8 cellular contexts compared by ENCODE assay signal in the genomic region with DNA sequence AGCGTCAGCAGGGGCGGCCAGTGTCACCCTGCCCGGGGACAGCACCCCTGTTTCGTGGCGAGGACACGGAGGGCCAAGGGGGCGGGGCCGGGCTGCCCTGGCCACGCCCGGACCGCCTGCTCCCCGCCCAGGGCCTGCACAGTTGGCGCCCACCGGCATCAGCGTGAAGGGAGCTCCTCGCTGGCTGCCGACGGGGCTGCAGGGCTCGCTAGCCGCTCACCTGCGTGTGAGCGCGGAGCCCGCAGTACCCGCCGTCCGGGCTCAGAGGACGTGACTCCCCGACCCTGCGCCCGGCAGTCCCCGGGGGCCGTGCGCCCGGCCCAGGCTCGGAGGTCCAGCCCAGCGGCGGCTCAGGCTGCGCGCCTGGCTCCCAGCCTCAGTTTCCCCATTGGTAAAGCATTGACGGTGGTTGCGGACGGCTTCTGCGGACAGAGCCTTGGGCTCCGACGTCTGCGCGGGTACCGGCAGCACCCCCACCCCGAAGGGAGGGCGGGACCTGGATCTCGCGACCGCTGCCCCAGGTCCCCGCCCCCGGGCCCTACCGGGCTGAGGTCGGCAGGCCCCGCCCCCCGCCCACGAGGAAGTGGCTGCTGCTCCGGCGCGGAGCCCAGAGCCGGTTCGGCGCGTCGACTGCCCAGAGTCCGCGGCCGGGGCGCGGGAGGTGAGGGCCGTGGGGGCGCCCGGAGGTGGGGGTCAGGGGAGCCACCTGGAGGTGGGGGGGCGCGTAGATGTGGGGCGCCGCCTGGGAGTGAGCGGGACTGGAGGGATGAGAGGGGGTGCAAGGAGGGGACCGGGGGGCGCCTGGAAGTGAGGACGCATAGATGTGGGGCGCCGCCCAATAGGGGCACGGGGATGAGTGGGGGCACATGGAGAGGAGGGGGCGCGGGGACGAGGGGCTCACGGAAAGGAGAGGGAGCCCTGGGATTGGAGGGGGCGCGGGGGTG. TPM values are rescaled to one million over a fixed set of nuclear protein-coding genes. Genes with fewer than 3 reads are reported as not detected.
DNase-seq lines count a peak whose midpoint lies in the region; ATAC-seq and TF ChIP-seq lines count a peak whose summit lies in the region.

A gene (plus strand): TSS at position 610 of the 944 bp plus-strand sequence. CDS start 10,985 bp downstream, outside the sequence.

- CTCF ChIA-PET in WTC11 (lab: Charles Lee), result interaction anchor here (0.6 to 2.7 kb wide), 8 partner anchors 9 to 1075 kb away, joined by 3 to 11 read pairs (median 4); a partner anchor contains a TSS

- H3K27ac ChIP-seq in caudate nucleus (ENCODE audit: low read depth, low read length), result peak within 1 kb of the TSS; percentile 26

- DNase-seq in NCI-H2029 (lab: John Stamatoyannopoulos, UW), result peak; percentile 73
- DNase-seq in NCI-H2029 treated with DMSO at 0.1 percent for 48 hours (lab: John Stamatoyannopoulos, UW), result no peak
- DNase-seq in NCI-H1092 treated with DMSO at 0.1 percent for 48 hours (lab: John Stamatoyannopoulos, UW), result peak; percentile 43
- DNase-seq in WTC11 (ENCODE audit: low spot score), result peak; percentile 74
- peak in 13 of 61 donors; percentile 5 to 66 (median 22) for DNase-seq in caudate nucleus (lab: John Stamatoyannopoulos, UW)
- peak; percentile 45 for DNase-seq in kidney epithelial cell (ENCODE audit: low read depth)
- peak; percentile 75 to 88 for DNase-seq in stimulated activated CD4-positive, alpha-beta T cell treated with anti-CD3 and anti-CD28 coated beads, Interleukin-1b, Interleukin-23, amount 100 ng/mL, for 4 hours (ENCODE audit: low read depth in 2 of 2)

- ATAC-seq in HG02588 (IDR thresholded peaks at IDR 0.05; ENCODE audit: unreplicated experiment) (peak; percentile 60), WTC11 (peak; percentile 74)

- POLR2A ChIA-PET in WTC11 (lab: Charles Lee), result interaction anchor here (0.5 to 1.0 kb wide), 7 partner anchors 18 to 359 kb away, joined by 3 to 14 read pairs (median 3); a partner anchor contains a TSS

- H3K27ac Mint-ChIP-seq in WTC11, result 0 out of 2 replicates have a peak within 1 kb of the TSS, but pooled peaks have one; percentile 65

- peaks cover 12% of the 10 kb centered on the region for H3K27me3 Mint-ChIP-seq in WTC11 (ENCODE audit: low read depth)

- no peaks in the 10 kb centered on the region for H3K27me3 ChIP-seq in kidney epithelial cell (ENCODE audit: control insufficient read depth, insufficient read depth, low read length)

- H3K4me3 Mint-ChIP-seq in WTC11, result peak within 1 kb of the TSS; percentile 84

- no peak for TF ChIP-seq CTCF in WTC11 (IDR thresholded peaks at IDR 0.05)
- no peak for TF ChIP-seq CTCF in kidney epithelial cell (IDR thresholded peaks at IDR 0.05; ENCODE audit: insufficient read depth, low read length, poor library complexity, severe bottlenecking)

- H3K4me1 Mint-ChIP-seq in WTC11, result peaks cover 15% of the 10 kb centered on the region

- H3K36me3 ChIP-seq in kidney epithelial cell (ENCODE audit: control insufficient read depth, insufficient read depth, low read length), result no peaks in the 10 kb centered on the region

- peaks cover 11% of the 10 kb centered on the region for H3K36me3 Mint-ChIP-seq in WTC11

- no peaks in the 10 kb centered on the region for H3K9me3 Mint-ChIP-seq in WTC11

- peak within 1 kb of the TSS; percentile 86 for H3K4me3 ChIP-seq in kidney epithelial cell (ENCODE audit: low read depth, low read length)

TF ChIP-seq in WTC11, 78 proteins besides CTCF, POLR2A, EP300 and RAD21 (continues in another document):
- no peak for TF ChIP-seq NFE2L1 (CRISPR knock-in tag; IDR thresholded peaks at IDR 0.05)
- TF ChIP-seq FOXK1 (CRISPR knock-in tag; IDR thresholded peaks at IDR 0.05), result no peak
- no peak; the same call in 1 of the 2 replicates for TF ChIP-seq FOXP1 (CRISPR knock-in tag; IDR thresholded peaks at IDR 0.05; ENCODE audit: borderline replicate concordance)
- TF ChIP-seq SP1 (CRISPR knock-in tag; conservative IDR thresholded peaks at IDR 0.05), result no peak; the same call in 1 of the 2 replicates
- no peak for TF ChIP-seq ESRRA (CRISPR knock-in tag; IDR thresholded peaks at IDR 0.05; ENCODE audit: borderline replicate concordance)
- TF ChIP-seq, protein P1, sequence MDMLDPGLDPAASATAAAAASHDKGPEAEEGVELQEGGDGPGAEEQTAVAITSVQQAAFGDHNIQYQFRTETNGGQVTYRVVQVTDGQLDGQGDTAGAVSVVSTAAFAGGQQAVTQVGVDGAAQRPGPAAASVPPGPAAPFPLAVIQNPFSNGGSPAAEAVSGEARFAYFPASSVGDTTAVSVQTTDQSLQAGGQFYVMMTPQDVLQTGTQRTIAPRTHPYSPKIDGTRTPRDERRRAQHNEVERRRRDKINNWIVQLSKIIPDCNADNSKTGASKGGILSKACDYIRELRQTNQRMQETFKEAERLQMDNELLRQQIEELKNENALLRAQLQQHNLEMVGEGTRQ (CRISPR knock-in tag; IDR thresholded peaks at IDR 0.05), result no peak
- TF ChIP-seq JUN (CRISPR knock-in tag; IDR thresholded peaks at IDR 0.05), result no peak
- TF ChIP-seq OVOL2 (CRISPR knock-in tag; IDR thresholded peaks at IDR 0.05; ENCODE audit: borderline replicate concordance), result no peak
- 0 out of 2 replicates have a peak, but pooled peaks have one; percentile 26 for TF ChIP-seq KAT7 (CRISPR knock-in tag; IDR thresholded peaks at IDR 0.05; ENCODE audit: borderline replicate concordance)
- TF ChIP-seq, protein P2, sequence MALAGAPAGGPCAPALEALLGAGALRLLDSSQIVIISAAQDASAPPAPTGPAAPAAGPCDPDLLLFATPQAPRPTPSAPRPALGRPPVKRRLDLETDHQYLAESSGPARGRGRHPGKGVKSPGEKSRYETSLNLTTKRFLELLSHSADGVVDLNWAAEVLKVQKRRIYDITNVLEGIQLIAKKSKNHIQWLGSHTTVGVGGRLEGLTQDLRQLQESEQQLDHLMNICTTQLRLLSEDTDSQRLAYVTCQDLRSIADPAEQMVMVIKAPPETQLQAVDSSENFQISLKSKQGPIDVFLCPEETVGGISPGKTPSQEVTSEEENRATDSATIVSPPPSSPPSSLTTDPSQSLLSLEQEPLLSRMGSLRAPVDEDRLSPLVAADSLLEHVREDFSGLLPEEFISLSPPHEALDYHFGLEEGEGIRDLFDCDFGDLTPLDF (CRISPR knock-in tag; IDR thresholded peaks at IDR 0.05), result no peak
- no peak for TF ChIP-seq FOXJ3 (CRISPR knock-in tag; IDR thresholded peaks at IDR 0.05; ENCODE audit: borderline replicate concordance)
- no peak for TF ChIP-seq ETV6 (CRISPR knock-in tag; IDR thresholded peaks at IDR 0.05)
- TF ChIP-seq NFYB (CRISPR knock-in tag; conservative IDR thresholded peaks at IDR 0.05; ENCODE audit: low read depth), result 0 out of 2 replicates have a peak, but pooled peaks have one; percentile 15
- TF ChIP-seq, protein P3, sequence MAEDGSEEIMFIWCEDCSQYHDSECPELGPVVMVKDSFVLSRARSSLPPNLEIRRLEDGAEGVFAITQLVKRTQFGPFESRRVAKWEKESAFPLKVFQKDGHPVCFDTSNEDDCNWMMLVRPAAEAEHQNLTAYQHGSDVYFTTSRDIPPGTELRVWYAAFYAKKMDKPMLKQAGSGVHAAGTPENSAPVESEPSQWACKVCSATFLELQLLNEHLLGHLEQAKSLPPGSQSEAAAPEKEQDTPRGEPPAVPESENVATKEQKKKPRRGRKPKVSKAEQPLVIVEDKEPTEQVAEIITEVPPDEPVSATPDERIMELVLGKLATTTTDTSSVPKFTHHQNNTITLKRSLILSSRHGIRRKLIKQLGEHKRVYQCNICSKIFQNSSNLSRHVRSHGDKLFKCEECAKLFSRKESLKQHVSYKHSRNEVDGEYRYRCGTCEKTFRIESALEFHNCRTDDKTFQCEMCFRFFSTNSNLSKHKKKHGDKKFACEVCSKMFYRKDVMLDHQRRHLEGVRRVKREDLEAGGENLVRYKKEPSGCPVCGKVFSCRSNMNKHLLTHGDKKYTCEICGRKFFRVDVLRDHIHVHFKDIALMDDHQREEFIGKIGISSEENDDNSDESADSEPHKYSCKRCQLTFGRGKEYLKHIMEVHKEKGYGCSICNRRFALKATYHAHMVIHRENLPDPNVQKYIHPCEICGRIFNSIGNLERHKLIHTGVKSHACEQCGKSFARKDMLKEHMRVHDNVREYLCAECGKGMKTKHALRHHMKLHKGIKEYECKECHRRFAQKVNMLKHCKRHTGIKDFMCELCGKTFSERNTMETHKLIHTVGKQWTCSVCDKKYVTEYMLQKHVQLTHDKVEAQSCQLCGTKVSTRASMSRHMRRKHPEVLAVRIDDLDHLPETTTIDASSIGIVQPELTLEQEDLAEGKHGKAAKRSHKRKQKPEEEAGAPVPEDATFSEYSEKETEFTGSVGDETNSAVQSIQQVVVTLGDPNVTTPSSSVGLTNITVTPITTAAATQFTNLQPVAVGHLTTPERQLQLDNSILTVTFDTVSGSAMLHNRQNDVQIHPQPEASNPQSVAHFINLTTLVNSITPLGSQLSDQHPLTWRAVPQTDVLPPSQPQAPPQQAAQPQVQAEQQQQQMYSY (CRISPR knock-in tag; IDR thresholded peaks at IDR 0.05), result no peak
- peak; percentile 70; the same call in 1 of the 2 replicates for TF ChIP-seq TEAD1 (CRISPR knock-in tag; IDR thresholded peaks at IDR 0.05)
- TF ChIP-seq, protein P4, sequence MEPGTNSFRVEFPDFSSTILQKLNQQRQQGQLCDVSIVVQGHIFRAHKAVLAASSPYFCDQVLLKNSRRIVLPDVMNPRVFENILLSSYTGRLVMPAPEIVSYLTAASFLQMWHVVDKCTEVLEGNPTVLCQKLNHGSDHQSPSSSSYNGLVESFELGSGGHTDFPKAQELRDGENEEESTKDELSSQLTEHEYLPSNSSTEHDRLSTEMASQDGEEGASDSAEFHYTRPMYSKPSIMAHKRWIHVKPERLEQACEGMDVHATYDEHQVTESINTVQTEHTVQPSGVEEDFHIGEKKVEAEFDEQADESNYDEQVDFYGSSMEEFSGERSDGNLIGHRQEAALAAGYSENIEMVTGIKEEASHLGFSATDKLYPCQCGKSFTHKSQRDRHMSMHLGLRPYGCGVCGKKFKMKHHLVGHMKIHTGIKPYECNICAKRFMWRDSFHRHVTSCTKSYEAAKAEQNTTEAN (CRISPR knock-in tag; IDR thresholded peaks at IDR 0.05), result 0 out of 2 replicates have a peak, but pooled peaks have one; percentile 55
- no peak for TF ChIP-seq CBFB (CRISPR knock-in tag; IDR thresholded peaks at IDR 0.05; ENCODE audit: low read depth)
- no peak for TF ChIP-seq ELF4 (CRISPR knock-in tag; IDR thresholded peaks at IDR 0.05; ENCODE audit: low read depth)
- 0 out of 2 replicates have a peak, but pooled peaks have one; percentile 78 for TF ChIP-seq MYBL2 (CRISPR knock-in tag; IDR thresholded peaks at IDR 0.05)
- TF ChIP-seq SMAD4 (CRISPR knock-in tag; IDR thresholded peaks at IDR 0.05), result no peak

RNA-seq across cellular contexts. Expression of the gene that starts here (rescaled TPM):
- 63.3 to 70.2 TPM (median 66.2 TPM) in 3 replicates for total RNA-seq in WTC11 (2021)
- total RNA-seq in kidney epithelial cell, result 385 and 460 TPM in 2 replicates
